Comparison of ENCODE assay signal across 11 cellular contexts in genomic region chr3:58494107-58494506, GRCh38. TPM values are rescaled to one million over a fixed set of nuclear protein-coding genes. Genes with fewer than 3 reads are reported as not detected.
DNase-seq lines count a peak whose midpoint lies in the region; ATAC-seq and TF ChIP-seq lines count a peak whose summit lies in the region.
"Had no signal": no experiment of that assay in that cellular context is flagged by ENCODE, and none has a peak within 500 bp of the region (broad histone marks: within the 10 kb centered on the region; RNA-seq: fewer than 3 reads in every experiment).

No MANE protein-coding gene starts in this region.

- H3K27me3 ChIP-seq in NT2/D1 (ENCODE audit: insufficient read depth, insufficient read length): no peaks in the 10 kb centered on the region
- H3K27me3 ChIP-seq in fibroblast of lung (ENCODE audit: control insufficient read depth, insufficient read depth, low read length): no peaks in the 10 kb centered on the region

- ATAC-seq in HG03135 (IDR thresholded peaks at IDR 0.05; ENCODE audit: unreplicated experiment) (no peak), HG02610 (IDR thresholded peaks at IDR 0.05; ENCODE audit: unreplicated experiment) (no peak)

- peak overlapping the region; percentile 23 for H3K9ac ChIP-seq in NT2/D1 (ENCODE audit: insufficient read length, low read depth)
- no peak overlapping the region for H3K9ac ChIP-seq in fibroblast of lung (ENCODE audit: insufficient read depth, low read length)

- H3K27ac ChIP-seq in fibroblast of lung (ENCODE audit: insufficient read depth, low read length) (no peak overlapping the region), substantia nigra (ENCODE audit: low read depth, low read length, poor library complexity, severe bottlenecking) (no peak overlapping the region)

- intact Hi-C loops in activated CD4-positive, alpha-beta T cell treated with anti-CD3 and anti-CD28 coated beads, Interleukin-2, amount 10 ng/mL, durations not matched to agents 24 days and 14 days (cut with micrococcal nuclease): loop anchor here (5.0 kb wide), 1 partner anchor 558 kb away; the partner anchor contains the start of gene CFAP20DC

- H3K27me3 Mint-ChIP-seq in activated CD4-positive, alpha-beta T cell treated with anti-CD3 and anti-CD28 coated beads, Interleukin-2, amount 10 ng/mL, durations not matched to agents 24 days and 14 days: peaks cover 21% of the 10 kb centered on the region

- H3K9me3 ChIP-seq in NT2/D1 (ENCODE audit: insufficient read depth, low read length) (no peaks in the 10 kb centered on the region), fibroblast of lung (ENCODE audit: control insufficient read depth, insufficient read depth, low read depth, low read length) (no peaks in the 10 kb centered on the region)

- H3K79me2 ChIP-seq in fibroblast of lung (ENCODE audit: control insufficient read depth, insufficient read depth, low read length): peaks cover 39% of the 10 kb centered on the region

- no peak overlapping the region for H2AFZ ChIP-seq in fibroblast of lung (ENCODE audit: low read length)

- H3K36me3 ChIP-seq in NT2/D1 (ENCODE audit: insufficient read depth, insufficient read length, low read length): peaks cover 2% of the 10 kb centered on the region
- H3K36me3 ChIP-seq in fibroblast of lung (ENCODE audit: control insufficient read depth, insufficient read depth, low read length): no peaks in the 10 kb centered on the region

- no peak for DNase-seq in activated CD4-positive, alpha-beta T cell treated with anti-CD3 and anti-CD28 coated beads, Interleukin-2, amount 10 ng/mL, durations not matched to agents 24 days and 14 days
- no peak for DNase-seq in activated CD4-positive, alpha-beta T cell treated with anti-CD3 and anti-CD28 coated beads, Interleukin-2, amount 50 U/mL, for 4 hours
- no peak for DNase-seq in NT2/D1 (ENCODE audit: low read depth, low spot score)
- no peak for DNase-seq in fibroblast of lung (ENCODE audit: low read depth in 2 of 2)
- peak; percentile 35 for DNase-seq in renal cortical epithelial cell (ENCODE audit: low read depth)
- no peak for DNase-seq in substantia nigra (lab: John Stamatoyannopoulos, UW)
- DNase-seq: ACHN; central memory CD4-positive, alpha-beta T cell; NCI-H510A had no signal

- H3K9me3 Mint-ChIP-seq in activated CD4-positive, alpha-beta T cell treated with anti-CD3 and anti-CD28 coated beads, Interleukin-2, amount 10 ng/mL, durations not matched to agents 24 days and 14 days: no peaks in the 10 kb centered on the region

- peaks cover 26% of the 10 kb centered on the region for H3K4me1 Mint-ChIP-seq in activated CD4-positive, alpha-beta T cell treated with anti-CD3 and anti-CD28 coated beads, Interleukin-2, amount 10 ng/mL, durations not matched to agents 24 days and 14 days

- peaks cover 7% of the 10 kb centered on the region for H3K36me3 Mint-ChIP-seq in activated CD4-positive, alpha-beta T cell treated with anti-CD3 and anti-CD28 coated beads, Interleukin-2, amount 10 ng/mL, durations not matched to agents 24 days and 14 days (ENCODE audit: low read depth)

- H3K4me3 Mint-ChIP-seq in activated CD4-positive, alpha-beta T cell treated with anti-CD3 and anti-CD28 coated beads, Interleukin-2, amount 10 ng/mL, durations not matched to agents 24 days and 14 days: peak overlapping the region; percentile 49

- H3K4me3 ChIP-seq in NT2/D1 (ENCODE audit: insufficient read length, low read depth): no peak overlapping the region
- peak overlapping the region in 2 of 4 experiments; percentile 3 to 87 for H3K4me3 ChIP-seq in fibroblast of lung (replicated peaks in 1 of 4; ENCODE audit: control extremely low read depth in 1 of 4, insufficient read depth in 1 of 4, low read depth in 3 of 4, low read length in 4 of 4)

- no peaks in the 10 kb centered on the region for H3K4me1 ChIP-seq in NT2/D1 (ENCODE audit: insufficient read depth, insufficient read length)
- H3K4me1 ChIP-seq in fibroblast of lung (ENCODE audit: control insufficient read depth, extremely low read depth, insufficient read depth, low read length): peaks cover 9% of the 10 kb centered on the region

- TF ChIP-seq CTCF in fibroblast of lung (conservative IDR thresholded peaks at IDR 0.05 in 1 of 2, IDR thresholded peaks at IDR 0.05 in 1 of 2; ENCODE audit: low read depth in 1 of 2, low read length in 2 of 2): no peak

- no peak overlapping the region for H3K27ac Mint-ChIP-seq in activated CD4-positive, alpha-beta T cell treated with anti-CD3 and anti-CD28 coated beads, Interleukin-2, amount 10 ng/mL, durations not matched to agents 24 days and 14 days

- no peaks in the 10 kb centered on the region for H4K20me1 ChIP-seq in fibroblast of lung (ENCODE audit: control insufficient read depth, extremely low read depth, insufficient read depth, low read length)

- peak overlapping the region; percentile 95 for H3K4me2 ChIP-seq in fibroblast of lung (ENCODE audit: extremely low read depth, insufficient read depth, low read length)

RNA-seq across cellular contexts. Expression of gene KCTD6, which starts 2.2 kb away (rescaled TPM):
- total RNA-seq in activated CD4-positive, alpha-beta T cell treated with anti-CD3 and anti-CD28 coated beads, Interleukin-2, amount 10 ng/mL, durations not matched to agents 24 days and 14 days: 5.8 and 6.3 TPM in 2 replicates
- total RNA-seq in fibroblast of lung: 9.5 and 10.2 TPM in 2 replicates
- polyA plus RNA-seq in fibroblast of lung: 13.6 and 14.8 TPM in 2 replicates
- polyA plus RNA-seq in fibroblast of lung (2012): 6.4 and 7.4 TPM in 2 replicates
- polyA minus RNA-seq in fibroblast of lung (ENCODE audit: low replicate concordance): 3.4 and 4.1 TPM in 2 replicates
- total RNA-seq in renal cortical epithelial cell: 6.3 and 9.5 TPM in 2 replicates

RNA-seq across cellular contexts. Expression of gene ACOX2, which starts 42.9 kb away (rescaled TPM):
- not detected in 2 replicates for total RNA-seq in activated CD4-positive, alpha-beta T cell treated with anti-CD3 and anti-CD28 coated beads, Interleukin-2, amount 10 ng/mL, durations not matched to agents 24 days and 14 days
- 17.7 and 20.5 TPM in 2 replicates for total RNA-seq in fibroblast of lung
- 14.6 and 19.0 TPM in 2 replicates for polyA plus RNA-seq in fibroblast of lung
- polyA plus RNA-seq in fibroblast of lung (2012): 11.6 and 18.8 TPM in 2 replicates
- 39.8 and 51.4 TPM in 2 replicates for polyA minus RNA-seq in fibroblast of lung (ENCODE audit: low replicate concordance)
- total RNA-seq in renal cortical epithelial cell: 0.75 TPM in 1 of 2 replicates, not detected in the other

Comparison
In these comparisons a context has a peak if more than half of its experiments do, and no peak if none do; other contexts are left out.
1. RNA of gene ACOX2, which starts 42.9 kb away (total RNA-seq): 17.7 to 20.5 TPM in fibroblast of lung; 0.75 TPM in renal cortical epithelial cell and not detected in activated CD4-positive, alpha-beta T cell treated with anti-CD3 and anti-CD28 coated beads, Interleukin-2, amount 10 ng/mL, durations not matched to agents 24 days and 14 days; every median in the first group is over 10 times any median in the second.